Comparison of ENCODE assay signal across 19 cellular contexts in the genomic region with DNA sequence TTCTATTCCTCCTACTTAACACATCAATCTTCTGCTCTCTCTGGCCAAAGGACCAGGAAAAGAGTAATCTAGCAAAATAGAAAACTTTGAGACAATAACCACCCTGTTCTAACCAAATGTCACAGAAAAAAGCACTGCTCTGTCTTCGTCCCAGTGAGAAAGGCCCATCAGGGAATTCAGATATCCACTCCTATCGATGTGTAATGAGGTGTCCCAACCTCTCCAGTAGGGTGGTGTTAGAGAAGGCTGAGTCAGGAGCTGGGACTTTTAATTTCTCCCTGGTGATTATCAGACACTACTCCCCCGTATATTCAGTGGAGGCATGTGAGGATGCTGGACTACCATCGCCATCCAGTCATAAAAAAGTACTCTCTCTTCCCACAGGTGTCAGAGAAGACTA.
DNase-seq lines count a peak whose midpoint lies in the region; ATAC-seq and TF ChIP-seq lines count a peak whose summit lies in the region.
"Had no signal": no experiment of that assay in that cellular context is flagged by ENCODE, and none has a peak within 500 bp of the region (broad histone marks: within the 10 kb centered on the region; RNA-seq: fewer than 3 reads in every experiment).

No MANE protein-coding gene starts in this region.

- TF ChIP-seq CTCF in HEK293 (tag by site-specific recombination; IDR thresholded peaks at IDR 0.05), result no peak
- no peak for TF ChIP-seq CTCF in foreskin keratinocyte (conservative IDR thresholded peaks at IDR 0.05)

- no peaks in the 10 kb centered on the region for H3K36me3 ChIP-seq in HEK293 (ENCODE audit: control insufficient read depth in 2 of 2, insufficient read depth in 1 of 2, low read length in 2 of 2)
- H3K36me3 ChIP-seq: BE2C, MG63 had no signal

- in situ Hi-C loops in SK-MEL-5 (cut with HindIII; ENCODE audit: low pct_unique_long_range_greater_than_20kb, low sequenced_read_pairs), result no loop called here

- H3K9me3 ChIP-seq in HEK293 (ENCODE audit: control insufficient read depth, insufficient read depth, low read depth, low read length), result no peaks in the 10 kb centered on the region
- H3K9me3 ChIP-seq: BE2C, SK-N-SH had no signal

- ATAC-seq in GM19351 (IDR thresholded peaks at IDR 0.05; ENCODE audit: unreplicated experiment) (no peak), foreskin keratinocyte (no peak)
- ATAC-seq: GM12878 had no signal

- CTCF ChIA-PET in HEK293 (lab: Yijun Ruan, JAX), result no interaction called here

- H3K4me1 ChIP-seq in HEK293 (ENCODE audit: control insufficient read depth, insufficient read depth, low read length), result no peaks in the 10 kb centered on the region
- H3K4me1 ChIP-seq in foreskin keratinocyte, result no peaks in the 10 kb centered on the region
- H3K4me1 ChIP-seq: BE2C had no signal

- peak; percentile 58 for DNase-seq in COLO829 (ENCODE audit: low spot score)
- DNase-seq in SK-MEL-5 (ENCODE audit: low read depth, low spot score), result peak; percentile 82
- DNase-seq in foreskin melanocyte, result peak; percentile 49
- DNase-seq in foreskin keratinocyte, result no peak
- no peak for DNase-seq in EL
- DNase-seq: BE2C, GDM1, HFFc6, KBM-7, MG63, NCI-H2029, NCI-H526 treated with DMSO at 0.1 percent for 48 hours, SHP77 treated with DMSO at 0.1 percent for 48 hours, SK-N-SH, SW 1271 had no signal

- no peak overlapping the region for H3K4me3 ChIP-seq in HEK293 (ENCODE audit: low read depth, low read length)
- H3K4me3 ChIP-seq: GM12878, MG63 had no signal

- POLR2A ChIA-PET in HEK293 (lab: Yijun Ruan, JAX), result no interaction called here

- H3K27me3 ChIP-seq in foreskin keratinocyte, result no peaks in the 10 kb centered on the region
- H3K27me3 ChIP-seq: BE2C, MG63 had no signal

- H3K27ac ChIP-seq in HEK293 (ENCODE audit: extremely low read depth, low read depth, low read length) (no peak overlapping the region), foreskin keratinocyte (no peak overlapping the region)
- H3K27ac ChIP-seq: 22Rv1 had no signal

TF ChIP-seq in HEK293, 187 proteins besides CTCF, POLR2A, EP300 and RAD21:
- TF ChIP-seq EGR2 (tag by site-specific recombination; IDR thresholded peaks at IDR 0.05; ENCODE audit: low read depth), result 0 out of 2 replicates have a peak, but pooled peaks have one; percentile 9
- TF ChIP-seq ZNF600 (tag by site-specific recombination; IDR thresholded peaks at IDR 0.05), result no peak
- TF ChIP-seq ZFP3 (tag by site-specific recombination; IDR thresholded peaks at IDR 0.05; ENCODE audit: low read depth), result no peak

Comparison
In these comparisons a context has a peak if more than half of its experiments do, and no peak if none do; other contexts are left out.
1. DNase-seq: peak in COLO829 (single experiment), SK-MEL-5 (single experiment) and foreskin melanocyte (single experiment); none in foreskin keratinocyte (0 of 2) and EL (single experiment).